Comparison of ENCODE assay signal across 7 cellular contexts in the genomic region with DNA sequence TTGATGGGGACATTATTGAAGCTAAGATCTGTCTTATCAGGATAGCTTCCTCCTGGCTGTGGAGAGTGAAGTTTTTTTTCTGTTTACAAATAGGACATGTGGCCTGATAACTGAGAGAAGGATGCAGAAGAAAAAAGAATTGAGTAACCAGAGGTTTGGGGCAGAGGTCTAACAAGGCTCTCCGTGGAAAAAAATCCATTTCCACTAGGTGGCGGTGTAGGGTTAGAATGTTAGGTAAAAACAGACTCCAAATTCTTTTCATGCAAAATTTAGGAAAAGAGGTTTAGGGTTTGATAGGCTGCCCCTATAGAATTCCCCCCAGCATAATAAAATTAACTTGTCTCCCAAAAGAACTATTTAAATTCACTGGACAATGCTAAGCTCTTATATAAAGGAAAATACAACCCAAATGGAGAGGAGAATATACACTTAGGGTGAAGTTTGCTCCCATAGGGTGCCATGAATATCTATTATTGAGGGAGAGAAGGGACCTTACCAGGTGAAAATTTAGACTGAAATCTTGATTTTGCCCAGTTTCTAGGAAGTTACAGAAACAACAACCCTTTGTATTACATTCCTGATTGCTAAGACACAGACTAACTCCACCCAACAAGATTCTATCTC.
A peak's percentile ranks its signal among the peaks of the same experiment; 100 is the strongest.
DNase-seq lines count a peak whose midpoint lies in the region; ATAC-seq, FAIRE-seq and TF ChIP-seq lines count a peak whose summit lies in the region.

No MANE protein-coding gene starts in this region.

- peak; percentile 74 for ATAC-seq in GM19395 (IDR thresholded peaks at IDR 0.05; ENCODE audit: unreplicated experiment)
- no peak for ATAC-seq in CD8-positive, alpha-beta T cell

- no peaks in the 10 kb centered on the region for H3K9me3 ChIP-seq in adipocyte (ENCODE audit: control insufficient read depth, low read length)
- H3K9me3 ChIP-seq in keratinocyte (ENCODE audit: control insufficient read depth, low read depth, low read length), result no peaks in the 10 kb centered on the region
- H3K9me3 ChIP-seq in CD8-positive, alpha-beta T cell (ENCODE audit: low read length), result no peaks in the 10 kb centered on the region

- peak; percentile 15 to 61 (median 36) for TF ChIP-seq CTCF in keratinocyte (optimal IDR thresholded peaks at IDR 0.05 in 1 of 3, IDR thresholded peaks at IDR 0.05 in 1 of 3, conservative IDR thresholded peaks at IDR 0.05 in 1 of 3; ENCODE audit: extremely low read depth in 1 of 3, insufficient read depth in 2 of 3, low read length in 3 of 3)
- no peak for TF ChIP-seq CTCF in CD8-positive, alpha-beta T cell (IDR thresholded peaks at IDR 0.05)

- FAIRE-seq in keratinocyte (lab: Jason Lieb, UNC), result no peak

- H3K36me3 Mint-ChIP-seq in CD8-positive, alpha-beta T cell, result no peaks in the 10 kb centered on the region

- H3K27me3 ChIP-seq in adipocyte (replicated peaks; ENCODE audit: control insufficient read depth, insufficient read depth, low read length) (no peaks in the 10 kb centered on the region), keratinocyte (ENCODE audit: control insufficient read depth, extremely low read depth, insufficient read depth, low read length) (no peaks in the 10 kb centered on the region)
- no peaks in the 10 kb centered on the region for H3K27me3 ChIP-seq in CD8-positive, alpha-beta T cell (ENCODE audit: insufficient read depth, low read length)

- H3K27ac Mint-ChIP-seq in CD8-positive, alpha-beta T cell, result no peak overlapping the region

- H3K27me3 Mint-ChIP-seq in CD8-positive, alpha-beta T cell (ENCODE audit: low read depth), result no peaks in the 10 kb centered on the region

- H3K4me2 ChIP-seq in keratinocyte (ENCODE audit: control insufficient read depth, extremely low read depth, insufficient read depth, low read depth, low read length), result no peak overlapping the region

- H3K4me1 ChIP-seq in adipocyte (ENCODE audit: control insufficient read depth, insufficient read depth, low read length) (peaks cover 9% of the 10 kb centered on the region), keratinocyte (ENCODE audit: control insufficient read depth, extremely low read depth, insufficient read depth, low read length) (no peaks in the 10 kb centered on the region)
- no peaks in the 10 kb centered on the region for H3K4me1 ChIP-seq in CD8-positive, alpha-beta T cell (ENCODE audit: insufficient read depth, low read length)

- no peak overlapping the region for H3K27ac ChIP-seq in keratinocyte (ENCODE audit: control insufficient read depth, insufficient read depth, low read length)
- no peak overlapping the region for H3K27ac ChIP-seq in CD8-positive, alpha-beta T cell (ENCODE audit: low read depth, low read length)

- H3K9ac ChIP-seq in adipocyte (ENCODE audit: low read length), result no peak overlapping the region
- H3K9ac ChIP-seq in keratinocyte (ENCODE audit: control insufficient read depth, extremely low read depth, insufficient read depth, low read length), result no peak overlapping the region

- no peaks in the 10 kb centered on the region for H3K79me2 ChIP-seq in keratinocyte (ENCODE audit: control insufficient read depth, insufficient read depth, low read length)

- intact Hi-C loops in CD8-positive, alpha-beta T cell (cut with DNase I, micrococcal nuclease), result no loop called here

- DNase-seq in DMS53 (lab: John Stamatoyannopoulos, UW) (peak; percentile 68), NCI-H1105 treated with DMSO at 0.1 percent for 48 hours (lab: John Stamatoyannopoulos, UW) (peak; percentile 38), adipocyte (ENCODE audit: low read depth) (peak; percentile 80), keratinocyte (ENCODE audit: low read depth, low spot score) (no peak)
- DNase-seq in stimulated activated naive CD4-positive, alpha-beta T cell (lab: John Stamatoyannopoulos, UW), result no peak
- DNase-seq in CD8-positive, alpha-beta T cell, result no peak

- no peaks in the 10 kb centered on the region for H3K4me1 Mint-ChIP-seq in CD8-positive, alpha-beta T cell (ENCODE audit: low read depth)

- no peak overlapping the region for H3K4me3 ChIP-seq in adipocyte (ENCODE audit: low read length)
- no peak overlapping the region for H3K4me3 ChIP-seq in keratinocyte (ENCODE audit: control insufficient read depth in 2 of 3, extremely low read depth in 1 of 3, insufficient read depth in 2 of 3, low read depth in 1 of 3, low read length in 3 of 3)
- H3K4me3 ChIP-seq in CD8-positive, alpha-beta T cell (ENCODE audit: low read depth, low read length), result no peak overlapping the region

- H3K36me3 ChIP-seq in adipocyte (ENCODE audit: control insufficient read depth, insufficient read depth, low read length, severe bottlenecking) (no peaks in the 10 kb centered on the region), keratinocyte (ENCODE audit: control insufficient read depth in 2 of 2, extremely low read depth in 1 of 2, insufficient read depth in 2 of 2, low read length in 2 of 2) (no peaks in the 10 kb centered on the region)
- H3K36me3 ChIP-seq in CD8-positive, alpha-beta T cell (ENCODE audit: insufficient read depth, low read length), result no peaks in the 10 kb centered on the region

- CTCF ChIA-PET in CD8-positive, alpha-beta T cell (lab: Charles Lee), result interaction anchor here (1.2 kb wide), 1 partner anchor 11 kb away, joined by 3 read pairs; no protein-coding TSS in a partner anchor

- dilution Hi-C loops in keratinocyte (cut with MboI; ENCODE audit: extremely low pct_ligation_motif_present, low sequenced_read_pairs), result no loop called here

- no peaks in the 10 kb centered on the region for H3K9me1 ChIP-seq in keratinocyte (ENCODE audit: control insufficient read depth, extremely low read depth, insufficient read depth, low read length)

- no peaks in the 10 kb centered on the region for H4K20me1 ChIP-seq in keratinocyte (ENCODE audit: control insufficient read depth, extremely low read depth, insufficient read depth, low read length)

- H3K4me3 Mint-ChIP-seq in CD8-positive, alpha-beta T cell, result no peak overlapping the region

- no peak overlapping the region for H2AFZ ChIP-seq in keratinocyte (ENCODE audit: control insufficient read depth, low read length)

- H3K9me3 Mint-ChIP-seq in CD8-positive, alpha-beta T cell, result peaks cover 3% of the 10 kb centered on the region

- POLR2A ChIA-PET in CD8-positive, alpha-beta T cell (lab: Charles Lee), result no interaction called here

Comparison
In these comparisons a context has a peak if more than half of its experiments do, and no peak if none do; other contexts are left out.
1. DNase-seq: peak in DMS53 (single experiment), NCI-H1105 treated with DMSO at 0.1 percent for 48 hours (single experiment) and adipocyte (single experiment); none in keratinocyte (single experiment), stimulated activated naive CD4-positive, alpha-beta T cell (0 of 6) and CD8-positive, alpha-beta T cell (0 of 7).